ENCODE assay signal across 2 cellular contexts in genomic region chr5:168727547-168728120, GRCh38.
TF ChIP-seq lines count a peak whose summit lies in the region.

No MANE protein-coding gene starts in this region.

TF ChIP-seq in GM23338, 12 proteins besides CTCF, POLR2A, EP300 and RAD21:
- TF ChIP-seq CREB1 (CRISPR knock-in tag; IDR thresholded peaks at IDR 0.05; ENCODE audit: low read depth) (no peak), NANOG (IDR thresholded peaks at IDR 0.05; ENCODE audit: borderline replicate concordance) (no peak), STAT1 (IDR thresholded peaks at IDR 0.05; ENCODE audit: unreplicated experiment) (no peak), EZH2phosphoT487 (IDR thresholded peaks at IDR 0.05; ENCODE audit: unreplicated experiment) (no peak), ZNF114 (CRISPR knock-in tag; IDR thresholded peaks at IDR 0.05) (no peak), POLR2AphosphoS5 (IDR thresholded peaks at IDR 0.05; ENCODE audit: low read depth) (no peak)
- TF ChIP-seq, protein P1, sequence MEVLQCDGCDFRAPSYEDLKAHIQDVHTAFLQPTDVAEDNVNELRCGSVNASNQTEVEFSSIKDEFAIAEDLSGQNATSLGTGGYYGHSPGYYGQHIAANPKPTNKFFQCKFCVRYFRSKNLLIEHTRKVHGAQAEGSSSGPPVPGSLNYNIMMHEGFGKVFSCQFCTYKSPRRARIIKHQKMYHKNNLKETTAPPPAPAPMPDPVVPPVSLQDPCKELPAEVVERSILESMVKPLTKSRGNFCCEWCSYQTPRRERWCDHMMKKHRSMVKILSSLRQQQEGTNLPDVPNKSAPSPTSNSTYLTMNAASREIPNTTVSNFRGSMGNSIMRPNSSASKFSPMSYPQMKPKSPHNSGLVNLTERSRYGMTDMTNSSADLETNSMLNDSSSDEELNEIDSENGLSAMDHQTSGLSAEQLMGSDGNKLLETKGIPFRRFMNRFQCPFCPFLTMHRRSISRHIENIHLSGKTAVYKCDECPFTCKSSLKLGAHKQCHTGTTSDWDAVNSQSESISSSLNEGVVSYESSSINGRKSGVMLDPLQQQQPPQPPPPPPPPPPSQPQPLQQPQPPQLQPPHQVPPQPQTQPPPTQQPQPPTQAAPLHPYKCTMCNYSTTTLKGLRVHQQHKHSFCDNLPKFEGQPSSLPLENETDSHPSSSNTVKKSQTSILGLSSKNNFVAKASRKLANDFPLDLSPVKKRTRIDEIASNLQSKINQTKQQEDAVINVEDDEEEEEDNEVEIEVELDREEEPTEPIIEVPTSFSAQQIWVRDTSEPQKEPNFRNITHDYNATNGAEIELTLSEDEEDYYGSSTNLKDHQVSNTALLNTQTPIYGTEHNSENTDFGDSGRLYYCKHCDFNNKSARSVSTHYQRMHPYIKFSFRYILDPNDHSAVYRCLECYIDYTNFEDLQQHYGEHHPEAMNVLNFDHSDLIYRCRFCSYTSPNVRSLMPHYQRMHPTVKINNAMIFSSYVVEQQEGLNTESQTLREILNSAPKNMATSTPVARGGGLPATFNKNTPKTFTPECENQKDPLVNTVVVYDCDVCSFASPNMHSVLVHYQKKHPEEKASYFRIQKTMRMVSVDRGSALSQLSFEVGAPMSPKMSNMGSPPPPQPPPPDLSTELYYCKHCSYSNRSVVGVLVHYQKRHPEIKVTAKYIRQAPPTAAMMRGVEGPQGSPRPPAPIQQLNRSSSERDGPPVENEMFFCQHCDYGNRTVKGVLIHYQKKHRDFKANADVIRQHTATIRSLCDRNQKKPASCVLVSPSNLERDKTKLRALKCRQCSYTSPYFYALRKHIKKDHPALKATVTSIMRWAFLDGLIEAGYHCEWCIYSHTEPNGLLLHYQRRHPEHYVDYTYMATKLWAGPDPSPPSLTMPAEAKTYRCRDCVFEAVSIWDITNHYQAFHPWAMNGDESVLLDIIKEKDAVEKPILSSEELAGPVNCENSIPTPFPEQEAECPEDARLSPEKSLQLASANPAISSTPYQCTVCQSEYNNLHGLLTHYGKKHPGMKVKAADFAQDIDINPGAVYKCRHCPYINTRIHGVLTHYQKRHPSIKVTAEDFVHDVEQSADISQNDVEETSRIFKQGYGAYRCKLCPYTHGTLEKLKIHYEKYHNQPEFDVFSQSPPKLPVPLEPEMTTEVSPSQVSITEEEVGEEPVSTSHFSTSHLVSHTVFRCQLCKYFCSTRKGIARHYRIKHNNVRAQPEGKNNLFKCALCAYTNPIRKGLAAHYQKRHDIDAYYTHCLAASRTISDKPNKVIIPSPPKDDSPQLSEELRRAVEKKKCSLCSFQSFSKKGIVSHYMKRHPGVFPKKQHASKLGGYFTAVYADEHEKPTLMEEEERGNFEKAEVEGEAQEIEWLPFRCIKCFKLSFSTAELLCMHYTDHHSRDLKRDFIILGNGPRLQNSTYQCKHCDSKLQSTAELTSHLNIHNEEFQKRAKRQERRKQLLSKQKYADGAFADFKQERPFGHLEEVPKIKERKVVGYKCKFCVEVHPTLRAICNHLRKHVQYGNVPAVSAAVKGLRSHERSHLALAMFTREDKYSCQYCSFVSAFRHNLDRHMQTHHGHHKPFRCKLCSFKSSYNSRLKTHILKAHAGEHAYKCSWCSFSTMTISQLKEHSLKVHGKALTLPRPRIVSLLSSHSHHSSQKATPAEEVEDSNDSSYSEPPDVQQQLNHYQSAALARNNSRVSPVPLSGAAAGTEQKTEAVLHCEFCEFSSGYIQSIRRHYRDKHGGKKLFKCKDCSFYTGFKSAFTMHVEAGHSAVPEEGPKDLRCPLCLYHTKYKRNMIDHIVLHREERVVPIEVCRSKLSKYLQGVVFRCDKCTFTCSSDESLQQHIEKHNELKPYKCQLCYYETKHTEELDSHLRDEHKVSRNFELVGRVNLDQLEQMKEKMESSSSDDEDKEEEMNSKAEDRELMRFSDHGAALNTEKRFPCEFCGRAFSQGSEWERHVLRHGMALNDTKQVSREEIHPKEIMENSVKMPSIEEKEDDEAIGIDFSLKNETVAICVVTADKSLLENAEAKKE (CRISPR knock-in tag; IDR thresholded peaks at IDR 0.05): no peak
- TF ChIP-seq, protein P2, sequence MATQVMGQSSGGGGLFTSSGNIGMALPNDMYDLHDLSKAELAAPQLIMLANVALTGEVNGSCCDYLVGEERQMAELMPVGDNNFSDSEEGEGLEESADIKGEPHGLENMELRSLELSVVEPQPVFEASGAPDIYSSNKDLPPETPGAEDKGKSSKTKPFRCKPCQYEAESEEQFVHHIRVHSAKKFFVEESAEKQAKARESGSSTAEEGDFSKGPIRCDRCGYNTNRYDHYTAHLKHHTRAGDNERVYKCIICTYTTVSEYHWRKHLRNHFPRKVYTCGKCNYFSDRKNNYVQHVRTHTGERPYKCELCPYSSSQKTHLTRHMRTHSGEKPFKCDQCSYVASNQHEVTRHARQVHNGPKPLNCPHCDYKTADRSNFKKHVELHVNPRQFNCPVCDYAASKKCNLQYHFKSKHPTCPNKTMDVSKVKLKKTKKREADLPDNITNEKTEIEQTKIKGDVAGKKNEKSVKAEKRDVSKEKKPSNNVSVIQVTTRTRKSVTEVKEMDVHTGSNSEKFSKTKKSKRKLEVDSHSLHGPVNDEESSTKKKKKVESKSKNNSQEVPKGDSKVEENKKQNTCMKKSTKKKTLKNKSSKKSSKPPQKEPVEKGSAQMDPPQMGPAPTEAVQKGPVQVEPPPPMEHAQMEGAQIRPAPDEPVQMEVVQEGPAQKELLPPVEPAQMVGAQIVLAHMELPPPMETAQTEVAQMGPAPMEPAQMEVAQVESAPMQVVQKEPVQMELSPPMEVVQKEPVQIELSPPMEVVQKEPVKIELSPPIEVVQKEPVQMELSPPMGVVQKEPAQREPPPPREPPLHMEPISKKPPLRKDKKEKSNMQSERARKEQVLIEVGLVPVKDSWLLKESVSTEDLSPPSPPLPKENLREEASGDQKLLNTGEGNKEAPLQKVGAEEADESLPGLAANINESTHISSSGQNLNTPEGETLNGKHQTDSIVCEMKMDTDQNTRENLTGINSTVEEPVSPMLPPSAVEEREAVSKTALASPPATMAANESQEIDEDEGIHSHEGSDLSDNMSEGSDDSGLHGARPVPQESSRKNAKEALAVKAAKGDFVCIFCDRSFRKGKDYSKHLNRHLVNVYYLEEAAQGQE (IDR thresholded peaks at IDR 0.05; ENCODE audit: unreplicated experiment): no peak
TF ChIP-seq in GM23338: peak in this region for 0.

TF ChIP-seq in H1, 55 proteins besides CTCF, POLR2A, EP300 and RAD21:
- TF ChIP-seq SUZ12 (IDR thresholded peaks at IDR 0.05; ENCODE audit: low read length) (no peak), TAF1 (IDR thresholded peaks at IDR 0.05; ENCODE audit: low read depth, low read length) (no peak), NANOG (IDR thresholded peaks at IDR 0.05; ENCODE audit: insufficient read depth, low read depth, low read length, poor library complexity, severe bottlenecking) (no peak), FOSL1 (IDR thresholded peaks at IDR 0.05; ENCODE audit: insufficient read depth, low read depth, low read length) (no peak), KDM5A (IDR thresholded peaks at IDR 0.05; ENCODE audit: low read length) (no peak)
- TF ChIP-seq, protein P3, sequence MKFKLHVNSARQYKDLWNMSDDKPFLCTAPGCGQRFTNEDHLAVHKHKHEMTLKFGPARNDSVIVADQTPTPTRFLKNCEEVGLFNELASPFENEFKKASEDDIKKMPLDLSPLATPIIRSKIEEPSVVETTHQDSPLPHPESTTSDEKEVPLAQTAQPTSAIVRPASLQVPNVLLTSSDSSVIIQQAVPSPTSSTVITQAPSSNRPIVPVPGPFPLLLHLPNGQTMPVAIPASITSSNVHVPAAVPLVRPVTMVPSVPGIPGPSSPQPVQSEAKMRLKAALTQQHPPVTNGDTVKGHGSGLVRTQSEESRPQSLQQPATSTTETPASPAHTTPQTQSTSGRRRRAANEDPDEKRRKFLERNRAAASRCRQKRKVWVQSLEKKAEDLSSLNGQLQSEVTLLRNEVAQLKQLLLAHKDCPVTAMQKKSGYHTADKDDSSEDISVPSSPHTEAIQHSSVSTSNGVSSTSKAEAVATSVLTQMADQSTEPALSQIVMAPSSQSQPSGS (IDR thresholded peaks at IDR 0.05; ENCODE audit: low read length): no peak
